9 cellular contexts compared by ENCODE assay signal in the genomic region with DNA sequence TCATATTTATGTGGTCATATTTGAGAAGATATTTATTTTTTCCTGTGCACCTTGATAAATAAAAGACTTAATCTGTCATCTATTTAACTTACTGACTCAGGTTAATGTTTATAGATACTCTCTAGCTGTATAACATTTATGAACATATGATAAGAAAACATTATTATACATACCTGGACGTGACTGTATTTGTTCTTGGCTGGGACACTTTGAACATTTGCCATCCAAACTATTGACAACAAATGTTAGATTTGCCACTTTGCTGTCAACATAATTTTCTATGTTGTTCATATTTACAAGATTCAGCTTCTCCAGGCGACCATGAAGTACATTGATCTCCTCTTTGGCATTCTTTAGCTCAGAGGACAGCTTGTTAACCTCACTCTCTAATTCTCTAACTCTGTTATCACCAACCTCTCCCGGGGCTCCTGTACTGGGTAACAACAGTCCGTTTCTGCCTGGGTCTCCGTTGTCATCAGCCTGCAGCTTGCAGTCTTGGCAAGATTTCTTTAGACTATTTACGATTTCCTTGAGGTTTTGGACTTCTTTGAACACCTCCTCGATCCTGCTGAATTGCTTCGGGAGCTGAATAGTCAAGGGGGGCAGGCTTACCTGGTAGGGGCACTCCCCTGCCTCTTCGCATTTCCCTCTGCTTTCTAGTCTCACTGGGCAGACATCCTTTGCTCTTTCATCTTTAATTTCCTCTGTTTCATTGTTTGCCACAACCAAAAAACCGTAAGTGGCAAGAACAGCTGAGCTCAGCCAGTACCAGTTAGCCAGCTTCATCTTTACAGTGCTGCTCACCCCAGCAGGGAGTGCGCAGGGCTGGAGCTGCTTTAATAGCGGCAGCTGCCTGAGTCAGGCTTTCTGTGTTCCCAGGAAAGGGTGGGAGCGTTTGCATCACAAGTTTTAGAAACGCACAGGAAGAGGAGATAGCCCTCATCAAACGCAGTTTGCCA. TPM values are rescaled to one million over a fixed set of nuclear protein-coding genes. Genes with fewer than 3 reads are reported as not detected.
A peak's percentile ranks its signal among the peaks of the same experiment; 100 is the strongest.
DNase-seq lines count a peak whose midpoint lies in the region; ATAC-seq and TF ChIP-seq lines count a peak whose summit lies in the region.
"Had no signal": no experiment of that assay in that cellular context is flagged by ENCODE, and none has a peak within 500 bp of the region (broad histone marks: within the 10 kb centered on the region; RNA-seq: fewer than 3 reads in every experiment).

A gene with protein sequence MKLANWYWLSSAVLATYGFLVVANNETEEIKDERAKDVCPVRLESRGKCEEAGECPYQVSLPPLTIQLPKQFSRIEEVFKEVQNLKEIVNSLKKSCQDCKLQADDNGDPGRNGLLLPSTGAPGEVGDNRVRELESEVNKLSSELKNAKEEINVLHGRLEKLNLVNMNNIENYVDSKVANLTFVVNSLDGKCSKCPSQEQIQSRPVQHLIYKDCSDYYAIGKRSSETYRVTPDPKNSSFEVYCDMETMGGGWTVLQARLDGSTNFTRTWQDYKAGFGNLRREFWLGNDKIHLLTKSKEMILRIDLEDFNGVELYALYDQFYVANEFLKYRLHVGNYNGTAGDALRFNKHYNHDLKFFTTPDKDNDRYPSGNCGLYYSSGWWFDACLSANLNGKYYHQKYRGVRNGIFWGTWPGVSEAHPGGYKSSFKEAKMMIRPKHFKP (minus strand): TSS at position 812 of the 959 bp plus-strand sequence. CDS start 26 bp downstream, at position 786.

- DNase-seq in AG04450 (ENCODE audit: low read depth, low spot score) (peak; percentile 15), HL-60 (ENCODE audit: low read depth in 1 of 2, low spot score in 1 of 2) (peak in 1 of 2 experiments; percentile 43), mucosa of descending colon (peak; percentile 69 to 76 (median 70)), substantia nigra (lab: John Stamatoyannopoulos, UW) (peak in 24 of 49 donors; percentile 3 to 47 (median 24)), foreskin melanocyte (no peak)
- DNase-seq in activated CD4-positive, alpha-beta T cell treated with anti-CD3 and anti-CD28 coated beads, Interleukin-2, amount 10 ng/mL, durations not matched to agents 7 days and 5 days, result peak; percentile 49

- no peak for TF ChIP-seq CTCF in AG04450 (IDR thresholded peaks at IDR 0.05; ENCODE audit: low read depth, low read length)
- TF ChIP-seq CTCF in HL-60 (IDR thresholded peaks at IDR 0.05; ENCODE audit: insufficient read depth, low read length), result no peak
- no peak for TF ChIP-seq CTCF in mucosa of descending colon (IDR thresholded peaks at IDR 0.05)

- POLR2A ChIA-PET in AG04450 (lab: Yijun Ruan, JAX), result interaction anchor here (1.0 to 1.3 kb wide), 2 partner anchors 55 to 59 kb away, joined by 3 to 6 read pairs; no protein-coding TSS in a partner anchor
- POLR2A ChIA-PET in activated CD4-positive, alpha-beta T cell treated with anti-CD3 and anti-CD28 coated beads, Interleukin-2, amount 10 ng/mL, durations not matched to agents 7 days and 5 days (lab: Charles Lee), result no interaction called here

- no peak within 1 kb of the TSS for H3K9ac ChIP-seq in endocrine pancreas (ENCODE audit: control insufficient read depth, insufficient read depth, low read length)

- no peaks in the 10 kb centered on the region for H3K9me3 Mint-ChIP-seq in activated CD4-positive, alpha-beta T cell treated with anti-CD3 and anti-CD28 coated beads, Interleukin-2, amount 10 ng/mL, durations not matched to agents 7 days and 5 days
- H3K9me3 Mint-ChIP-seq: neural crest cell had no signal

- H3K36me3 ChIP-seq in endocrine pancreas (ENCODE audit: control insufficient read depth, insufficient read depth, low read length) (no peaks in the 10 kb centered on the region), mucosa of descending colon (ENCODE audit: low read depth) (no peaks in the 10 kb centered on the region)

- intact Hi-C loops in mucosa of descending colon (cut with DNase I, micrococcal nuclease), result no loop called here

- H3K4me3 Mint-ChIP-seq in activated CD4-positive, alpha-beta T cell treated with anti-CD3 and anti-CD28 coated beads, Interleukin-2, amount 10 ng/mL, durations not matched to agents 7 days and 5 days, result peak within 1 kb of the TSS; percentile 75
- H3K4me3 Mint-ChIP-seq: neural crest cell had no signal

- peak within 1 kb of the TSS; percentile 68 for H3K27ac Mint-ChIP-seq in activated CD4-positive, alpha-beta T cell treated with anti-CD3 and anti-CD28 coated beads, Interleukin-2, amount 10 ng/mL, durations not matched to agents 7 days and 5 days

- H3K27me3 ChIP-seq in AG04450 (ENCODE audit: control insufficient read depth, insufficient read depth, low read length) (no peaks in the 10 kb centered on the region), HL-60 (ENCODE audit: insufficient read depth, poor library complexity, severe bottlenecking) (no peaks in the 10 kb centered on the region), endocrine pancreas (ENCODE audit: control insufficient read depth, insufficient read depth, low read length) (no peaks in the 10 kb centered on the region)

- H3K4me3 ChIP-seq in AG04450 (ENCODE audit: low read depth, low read length), result peak within 1 kb of the TSS; percentile 64
- H3K4me3 ChIP-seq in HL-60 (replicated peaks; ENCODE audit: insufficient read depth, low read length), result peak within 1 kb of the TSS; percentile 50
- peak within 1 kb of the TSS; percentile 40 for H3K4me3 ChIP-seq in endocrine pancreas (ENCODE audit: control insufficient read depth, insufficient read depth, low read length)
- H3K4me3 ChIP-seq in mucosa of descending colon, result no peak within 1 kb of the TSS

- no peaks in the 10 kb centered on the region for H3K9me3 ChIP-seq in AG04450 (ENCODE audit: control insufficient read depth, insufficient read depth, low read length)
- no peaks in the 10 kb centered on the region for H3K9me3 ChIP-seq in endocrine pancreas (ENCODE audit: control insufficient read depth, low read length)
- no peaks in the 10 kb centered on the region for H3K9me3 ChIP-seq in mucosa of descending colon

- H3K36me3 Mint-ChIP-seq in activated CD4-positive, alpha-beta T cell treated with anti-CD3 and anti-CD28 coated beads, Interleukin-2, amount 10 ng/mL, durations not matched to agents 7 days and 5 days (ENCODE audit: low read depth), result peaks cover 3% of the 10 kb centered on the region

- ATAC-seq in mucosa of descending colon (peak; percentile 83), HG03025 (IDR thresholded peaks at IDR 0.05; ENCODE audit: low FRiP score, unreplicated experiment) (no peak)

- peaks cover 46% of the 10 kb centered on the region for H3K4me1 Mint-ChIP-seq in activated CD4-positive, alpha-beta T cell treated with anti-CD3 and anti-CD28 coated beads, Interleukin-2, amount 10 ng/mL, durations not matched to agents 7 days and 5 days

- CTCF ChIA-PET in AG04450 (lab: Charles Lee), result interaction anchor here (0.9 to 2.4 kb wide), 4 partner anchors 48 to 133 kb away, joined by 4 to 12 read pairs (median 8); no protein-coding TSS in a partner anchor
- CTCF ChIA-PET in activated CD4-positive, alpha-beta T cell treated with anti-CD3 and anti-CD28 coated beads, Interleukin-2, amount 10 ng/mL, durations not matched to agents 7 days and 5 days (lab: Charles Lee), result interaction anchor here (1.3 kb wide), 1 partner anchor 48 kb away, joined by 3 read pairs; no protein-coding TSS in a partner anchor

- H3K27me3 Mint-ChIP-seq in activated CD4-positive, alpha-beta T cell treated with anti-CD3 and anti-CD28 coated beads, Interleukin-2, amount 10 ng/mL, durations not matched to agents 7 days and 5 days, result no peaks in the 10 kb centered on the region

- no peak within 1 kb of the TSS for H3K27ac ChIP-seq in AG04450 (ENCODE audit: low read depth, low read length)
- peak within 1 kb of the TSS; percentile 56 for H3K27ac ChIP-seq in HL-60 (replicated peaks)
- H3K27ac ChIP-seq in substantia nigra (ENCODE audit: low read depth, low read length, poor library complexity, severe bottlenecking), result peak within 1 kb of the TSS; percentile 53

- H3K4me1 ChIP-seq in endocrine pancreas (ENCODE audit: control insufficient read depth, insufficient read depth, low read length) (no peaks in the 10 kb centered on the region), mucosa of descending colon (ENCODE audit: low read depth) (peaks cover 25% of the 10 kb centered on the region)

RNA-seq across cellular contexts. Expression of the gene that starts here (rescaled TPM):
- 28.8 TPM in 2 replicates for polyA plus RNA-seq in AG04450 (2011; rRNA removed)
- polyA minus RNA-seq in AG04450 (2011; rRNA and poly(A)+ RNA removed), result 11.8 and 15.1 TPM in 2 replicates
- 1 to 10 TPM; 1.1 to 1.3 TPM for total RNA-seq in activated CD4-positive, alpha-beta T cell treated with anti-CD3 and anti-CD28 coated beads, Interleukin-2, amount 10 ng/mL, durations not matched to agents 7 days and 5 days
- total RNA-seq in mucosa of descending colon, result 10 to 100 TPM; 21.3 to 66.3 (median 60.2) TPM
- total RNA-seq: neural crest cell had no signal

Comparison
In these comparisons a context has a peak if more than half of its experiments do, and no peak if none do; other contexts are left out.
1. RNA of the gene that starts here (total RNA-seq): 21.3 to 66.3 TPM in mucosa of descending colon; 1.1 to 1.3 TPM in activated CD4-positive, alpha-beta T cell treated with anti-CD3 and anti-CD28 coated beads, Interleukin-2, amount 10 ng/mL, durations not matched to agents 7 days and 5 days; every median in the first group is over 4 times any median in the second.